Comparison of ENCODE assay signal across 9 cellular contexts in the genomic region with DNA sequence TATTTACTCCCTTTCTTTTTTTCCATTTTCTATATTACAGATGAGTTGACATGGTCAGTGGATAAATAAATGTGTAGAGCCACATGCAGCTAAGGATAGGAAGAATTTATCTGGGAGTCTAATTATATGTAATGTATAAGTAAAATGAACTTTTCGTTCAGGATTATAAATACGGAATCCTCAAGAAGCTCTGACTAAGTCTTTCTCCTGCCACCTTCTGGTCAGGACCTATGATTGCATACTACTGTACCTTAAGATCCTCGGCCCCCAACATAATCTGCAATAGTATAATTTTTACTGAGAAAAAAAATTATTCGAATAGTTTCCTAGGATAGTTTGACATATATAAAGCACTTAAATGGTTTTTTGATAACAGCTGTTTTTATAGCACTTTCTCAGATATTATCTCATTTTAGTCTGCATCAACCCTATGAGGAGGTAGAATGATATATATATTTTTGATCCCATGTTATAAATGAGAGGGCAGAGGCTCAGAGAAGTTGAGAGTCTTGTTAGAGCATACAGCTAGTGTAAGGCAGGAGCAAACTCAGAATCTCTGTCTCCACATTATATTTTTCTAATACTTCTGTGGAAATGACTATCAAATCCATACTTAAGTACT. TPM values are rescaled to one million over a fixed set of nuclear protein-coding genes. Genes with fewer than 3 reads are reported as not detected.
A peak's percentile ranks its signal among the peaks of the same experiment; 100 is the strongest.
DNase-seq lines count a peak whose midpoint lies in the region; ATAC-seq, FAIRE-seq and TF ChIP-seq lines count a peak whose summit lies in the region.
"Had no signal": no experiment of that assay in that cellular context is flagged by ENCODE, and none has a peak within 500 bp of the region (broad histone marks: within the 10 kb centered on the region; RNA-seq: fewer than 3 reads in every experiment).

No MANE protein-coding gene starts in this region.

- H3K4me1 Mint-ChIP-seq in activated CD8-positive, alpha-beta T cell treated with anti-CD3 and anti-CD28 coated beads, Interleukin-2, amount 10 ng/mL, durations not matched to agents 7 days and 5 days (ENCODE audit: low read depth): peaks cover 7% of the 10 kb centered on the region

- no peaks in the 10 kb centered on the region for H3K9me3 ChIP-seq in DOHH2 (ENCODE audit: control insufficient read depth, insufficient read depth, low read length)
- H3K9me3 ChIP-seq in MM.1S (replicated peaks; ENCODE audit: insufficient read depth, low read length): no peaks in the 10 kb centered on the region
- H3K9me3 ChIP-seq in left ventricle myocardium inferior (replicated peaks): no peaks in the 10 kb centered on the region
- no peaks in the 10 kb centered on the region for H3K9me3 ChIP-seq in spleen

- TF ChIP-seq POLR2A in H54 (IDR thresholded peaks at IDR 0.05; ENCODE audit: low read depth, low read length) (no peak), spleen (IDR thresholded peaks at IDR 0.05) (no peak), lower leg skin (IDR thresholded peaks at IDR 0.05) (no peak)

- 9 to 24% (median 14%) methylated on average over 4 of the region's 4 CpGs for WGBS in spleen, 5 donors
- 2 to 7% methylated on average over 4 of the region's 4 CpGs for WGBS in lower leg skin, 2 donors

- CTCF ChIA-PET in activated CD8-positive, alpha-beta T cell treated with anti-CD3 and anti-CD28 coated beads, Interleukin-2, amount 10 ng/mL, durations not matched to agents 7 days and 5 days (lab: Charles Lee): interaction anchor here (0.6 to 3.3 kb wide), 35 partner anchors 9 to 578 kb away, joined by 3 to 24 read pairs (median 4); partner anchors contain the start of genes ANKRD42 and DDIAS

- H3K9me3 Mint-ChIP-seq in activated CD8-positive, alpha-beta T cell treated with anti-CD3 and anti-CD28 coated beads, Interleukin-2, amount 10 ng/mL, durations not matched to agents 7 days and 5 days (ENCODE audit: insufficient read depth): no peaks in the 10 kb centered on the region

- H3K27me3 Mint-ChIP-seq in activated CD8-positive, alpha-beta T cell treated with anti-CD3 and anti-CD28 coated beads, Interleukin-2, amount 10 ng/mL, durations not matched to agents 7 days and 5 days (ENCODE audit: low read depth): no peaks in the 10 kb centered on the region

- no peak overlapping the region for H3K27ac ChIP-seq in DOHH2 (ENCODE audit: low read depth, low read length)
- no peak overlapping the region for H3K27ac ChIP-seq in MM.1S (ENCODE audit: low read length)
- no peak overlapping the region for H3K27ac ChIP-seq in left ventricle myocardium inferior (replicated peaks)
- no peak overlapping the region for H3K27ac ChIP-seq in spleen

- H3K4me3 ChIP-seq in DOHH2 (ENCODE audit: low read length) (no peak overlapping the region), MM.1S (ENCODE audit: low read length) (no peak overlapping the region), left ventricle myocardium inferior (no peak overlapping the region), spleen (no peak overlapping the region), lower leg skin (ENCODE audit: low read depth, poor library complexity, severe bottlenecking) (no peak overlapping the region)

- H3K4me3 Mint-ChIP-seq in activated CD8-positive, alpha-beta T cell treated with anti-CD3 and anti-CD28 coated beads, Interleukin-2, amount 10 ng/mL, durations not matched to agents 7 days and 5 days: no peak overlapping the region

- H3K4me2 ChIP-seq in DOHH2 (ENCODE audit: low read length) (no peak overlapping the region), MM.1S (ENCODE audit: low read depth, low read length) (peak overlapping the region; percentile 39; the same call in 1 of the 2 replicates)

- H3K36me3 ChIP-seq in DOHH2 (ENCODE audit: control insufficient read depth, low read length): no peaks in the 10 kb centered on the region
- no peaks in the 10 kb centered on the region for H3K36me3 ChIP-seq in MM.1S (replicated peaks; ENCODE audit: insufficient read depth, low read length)
- H3K36me3 ChIP-seq in left ventricle myocardium inferior: no peaks in the 10 kb centered on the region
- H3K36me3 ChIP-seq in spleen: peaks cover 0 to 5% (median 0%) of the 10 kb centered on the region in 6 donors

- no peak overlapping the region for H3K9ac ChIP-seq in MM.1S (ENCODE audit: low read length)

- H3K27me3 ChIP-seq in DOHH2 (ENCODE audit: control insufficient read depth, low read length) (no peaks in the 10 kb centered on the region), MM.1S (replicated peaks; ENCODE audit: insufficient read depth, low read length) (no peaks in the 10 kb centered on the region), left ventricle myocardium inferior (ENCODE audit: low read depth) (no peaks in the 10 kb centered on the region), spleen (replicated peaks in 1 of 7) (no peaks in the 10 kb centered on the region)

- H3K79me2 ChIP-seq in DOHH2 (ENCODE audit: control insufficient read depth, low read length) (no peaks in the 10 kb centered on the region), MM.1S (ENCODE audit: low read length) (no peaks in the 10 kb centered on the region)

- no peak overlapping the region for H2AFZ ChIP-seq in MM.1S (ENCODE audit: low read length)

- no peaks in the 10 kb centered on the region for H3K36me3 Mint-ChIP-seq in activated CD8-positive, alpha-beta T cell treated with anti-CD3 and anti-CD28 coated beads, Interleukin-2, amount 10 ng/mL, durations not matched to agents 7 days and 5 days (ENCODE audit: low read depth)

- intact Hi-C loops in left ventricle myocardium inferior (cut with micrococcal nuclease) (loop anchor here (10.0 kb wide), 1 partner anchor 345 kb away; the partner anchor contains the start of genes DDIAS and PRCP), spleen (cut with DNase I; ENCODE audit: low total_unique reads) (loop anchor here (10.0 kb wide), 1 partner anchor 345 kb away; the partner anchor contains the start of genes DDIAS and PRCP), lower leg skin (cut with DNase I; ENCODE audit: low total_unique reads) (loop anchor here (5.0 kb wide), 1 partner anchor 343 kb away; no protein-coding TSS in a partner anchor)

- H3K9me2 ChIP-seq in DOHH2 (replicated peaks; ENCODE audit: control insufficient read depth, low read length) (no peaks in the 10 kb centered on the region), MM.1S (replicated peaks; ENCODE audit: insufficient read depth, low read length) (no peaks in the 10 kb centered on the region)

- FAIRE-seq in A204.1 (lab: Jason Lieb, UNC) (peak; percentile 93), H54 (lab: Jason Lieb, UNC) (peak; percentile 92)

- peak; percentile 79 for TF ChIP-seq CTCF in DOHH2 (IDR thresholded peaks at IDR 0.05; ENCODE audit: low read depth, low read length, poor library complexity, severe bottlenecking)
- peak; percentile 75 for TF ChIP-seq CTCF in MM.1S (IDR thresholded peaks at IDR 0.05; ENCODE audit: low read length)
- TF ChIP-seq CTCF in left ventricle myocardium inferior (IDR thresholded peaks at IDR 0.05; ENCODE audit: borderline replicate concordance): peak; percentile 77
- peak; percentile 32 to 77 (median 62) for TF ChIP-seq CTCF in spleen (IDR thresholded peaks at IDR 0.05 in 8 of 11, conservative IDR thresholded peaks at IDR 0.05 in 3 of 11)
- TF ChIP-seq CTCF in lower leg skin (IDR thresholded peaks at IDR 0.05): no peak

- ATAC-seq in activated CD8-positive, alpha-beta T cell treated with anti-CD3 and anti-CD28 coated beads, Interleukin-2, amount 10 ng/mL, durations not matched to agents 7 days and 5 days: no peak

- peaks cover 11% of the 10 kb centered on the region for H3K4me1 ChIP-seq in DOHH2 (ENCODE audit: control insufficient read depth, low read length)
- H3K4me1 ChIP-seq in MM.1S (ENCODE audit: low read length): peaks cover 12% of the 10 kb centered on the region
- peaks cover 5% of the 10 kb centered on the region for H3K4me1 ChIP-seq in left ventricle myocardium inferior
- peaks cover 0 to 12% (median 5%) of the 10 kb centered on the region in 6 donors for H3K4me1 ChIP-seq in spleen

- no peak overlapping the region for H3K27ac Mint-ChIP-seq in activated CD8-positive, alpha-beta T cell treated with anti-CD3 and anti-CD28 coated beads, Interleukin-2, amount 10 ng/mL, durations not matched to agents 7 days and 5 days

- POLR2A ChIA-PET in activated CD8-positive, alpha-beta T cell treated with anti-CD3 and anti-CD28 coated beads, Interleukin-2, amount 10 ng/mL, durations not matched to agents 7 days and 5 days (lab: Charles Lee): interaction anchor here (1.3 to 1.5 kb wide), 2 partner anchors 36 to 349 kb away, joined by 3 to 5 read pairs; partner anchors contain the start of genes CCDC90B and DDIAS

- no peaks in the 10 kb centered on the region for H4K20me1 ChIP-seq in DOHH2 (ENCODE audit: control insufficient read depth, insufficient read depth, low read depth, low read length)
- H4K20me1 ChIP-seq in MM.1S (ENCODE audit: insufficient read depth, low read length): no peaks in the 10 kb centered on the region

- DNase-seq in H54 (ENCODE audit: insufficient read length, low spot score): no peak
- peak; percentile 54 for DNase-seq in MM.1S
- peak; percentile 33 for DNase-seq in activated CD8-positive, alpha-beta T cell treated with anti-CD3 and anti-CD28 coated beads, Interleukin-2, amount 10 ng/mL, durations not matched to agents 7 days and 5 days
- DNase-seq in left ventricle myocardium inferior: no peak
- DNase-seq in spleen: no peak
- no peak for DNase-seq in lower leg skin (ENCODE audit: low spot score in 2 of 2)
- DNase-seq: left cardiac atrium had no signal

- H3F3A ChIP-seq in DOHH2 (ENCODE audit: control insufficient read depth, insufficient read depth) (no peaks in the 10 kb centered on the region), MM.1S (ENCODE audit: insufficient read depth, low read length) (no peaks in the 10 kb centered on the region)

RNA-seq across cellular contexts. Expression of gene CCDC90B, which starts 36.1 kb away (rescaled TPM):
- total RNA-seq in activated CD8-positive, alpha-beta T cell treated with anti-CD3 and anti-CD28 coated beads, Interleukin-2, amount 10 ng/mL, durations not matched to agents 7 days and 5 days: 10 to 100 TPM; 30.2 to 31.3 TPM
- total RNA-seq in left ventricle myocardium inferior: 24.0 TPM
- total RNA-seq in spleen: 10 to 100 TPM; 26.6 to 54.5 (median 36.2) TPM
- 10 to 100 TPM; 31.5 to 45.1 (median 39.2) TPM for polyA plus RNA-seq in spleen
- 10 to 100 TPM; 27.4 to 29.8 (median 28.9) TPM for total RNA-seq in lower leg skin

RNA-seq across cellular contexts. Expression of gene ANKRD42, which starts 56.6 kb away (rescaled TPM):
- total RNA-seq in activated CD8-positive, alpha-beta T cell treated with anti-CD3 and anti-CD28 coated beads, Interleukin-2, amount 10 ng/mL, durations not matched to agents 7 days and 5 days: 1 to 10 TPM; 4.2 to 4.5 TPM
- total RNA-seq in left ventricle myocardium inferior: 5.2 TPM
- 1 to 10 TPM; 5.9 to 8.6 (median 7.3) TPM for total RNA-seq in spleen
- polyA plus RNA-seq in spleen: 1 to 10 TPM; 2.8 to 4.5 (median 3.2) TPM
- total RNA-seq in lower leg skin: 1 to 10 TPM; 7.1 to 9.8 (median 9.0) TPM

Comparison
In these comparisons a context has a peak if more than half of its experiments do, and no peak if none do; other contexts are left out.
1. CTCF ChIP-seq: peak in DOHH2 (single experiment), MM.1S (single experiment), left ventricle myocardium inferior (single experiment) and spleen (11 of 11); none in lower leg skin (0 of 3).
2. DNase-seq: peak in MM.1S (single experiment) and activated CD8-positive, alpha-beta T cell treated with anti-CD3 and anti-CD28 coated beads, Interleukin-2, amount 10 ng/mL, durations not matched to agents 7 days and 5 days (single experiment); none in H54 (single experiment), left ventricle myocardium inferior (single experiment), spleen (single experiment) and lower leg skin (0 of 2).